13 cellular contexts compared by ENCODE assay signal in genomic region chr3:165696496-165696895, GRCh38.
DNase-seq lines count a peak whose midpoint lies in the region; ATAC-seq and TF ChIP-seq lines count a peak whose summit lies in the region.
"Had no signal": no experiment of that assay in that cellular context is flagged by ENCODE, and none has a peak within 500 bp of the region (broad histone marks: within the 10 kb centered on the region; RNA-seq: fewer than 3 reads in every experiment).

No MANE protein-coding gene starts in this region.

- DNase-seq in RKO (ENCODE audit: low spot score) (peak; percentile 46), fibroblast of mammary gland (ENCODE audit: low read depth) (peak; percentile 2), DMS153 (lab: John Stamatoyannopoulos, UW) (no peak), NCI-H187 (lab: John Stamatoyannopoulos, UW) (no peak), DMS 273 (lab: John Stamatoyannopoulos, UW; ENCODE audit: unreplicated experiment) (no peak)
- DNase-seq in CD4-positive, alpha-beta T cell, result no peak
- DNase-seq: C1 segment of cervical spinal cord; CD4-positive, alpha-beta memory T cell; DMS53; GOT3; H9 had no signal

- no peak overlapping the region for H3K27ac Mint-ChIP-seq in CD4-positive, alpha-beta T cell
- H3K27ac Mint-ChIP-seq: B cell; CD4-positive, alpha-beta memory T cell; H9 had no signal

- peak; percentile 61 for ATAC-seq in GM18867 (IDR thresholded peaks at IDR 0.05; ENCODE audit: unreplicated experiment)
- no peak for ATAC-seq in CD4-positive, alpha-beta T cell (ENCODE audit: poor library complexity)

- no peaks in the 10 kb centered on the region for H3K27me3 ChIP-seq in CD4-positive, alpha-beta T cell (ENCODE audit: control insufficient read depth, insufficient read depth, low read length)

- CTCF ChIA-PET in CD4-positive, alpha-beta T cell (lab: Charles Lee), result no interaction called here

- H3K4me3 Mint-ChIP-seq in CD4-positive, alpha-beta T cell, result no peak overlapping the region
- H3K4me3 Mint-ChIP-seq: B cell; CD4-positive, alpha-beta memory T cell; H9 had no signal

- no peaks in the 10 kb centered on the region for H3K4me1 Mint-ChIP-seq in CD4-positive, alpha-beta T cell (ENCODE audit: low read depth)
- H3K4me1 Mint-ChIP-seq: B cell; CD4-positive, alpha-beta memory T cell; H9 had no signal

- H3K36me3 Mint-ChIP-seq in CD4-positive, alpha-beta T cell (ENCODE audit: low read depth), result no peaks in the 10 kb centered on the region
- H3K36me3 Mint-ChIP-seq: CD4-positive, alpha-beta memory T cell had no signal

- peaks cover 4% of the 10 kb centered on the region for H3K9me3 Mint-ChIP-seq in CD4-positive, alpha-beta T cell

- no peak overlapping the region for H3K4me3 ChIP-seq in fibroblast of mammary gland (ENCODE audit: control insufficient read depth, low read depth, low read length)

- no peak overlapping the region for H3K27ac ChIP-seq in CD4-positive, alpha-beta T cell (ENCODE audit: low read depth, low read length)

- intact Hi-C loops in CD4-positive, alpha-beta T cell (cut with DNase I, micrococcal nuclease), result no loop called here

- no peaks in the 10 kb centered on the region for H3K9me3 ChIP-seq in CD4-positive, alpha-beta T cell (ENCODE audit: control insufficient read depth, low read length)

- TF ChIP-seq CTCF in fibroblast of mammary gland (conservative IDR thresholded peaks at IDR 0.05; ENCODE audit: control insufficient read depth, insufficient read depth, low read depth, low read length), result no peak
- no peak for TF ChIP-seq CTCF in CD4-positive, alpha-beta T cell (IDR thresholded peaks at IDR 0.05)

- POLR2A ChIA-PET in CD4-positive, alpha-beta T cell (lab: Charles Lee), result no interaction called here

- H3K27me3 Mint-ChIP-seq in CD4-positive, alpha-beta T cell, result no peaks in the 10 kb centered on the region
- H3K27me3 Mint-ChIP-seq: B cell; CD4-positive, alpha-beta memory T cell had no signal

Comparison
In these comparisons a context has a peak if more than half of its experiments do, and no peak if none do; other contexts are left out.
1. DNase-seq: peak in RKO (single experiment) and fibroblast of mammary gland (single experiment); none in DMS153 (single experiment), NCI-H187 (0 of 2), DMS 273 (single experiment) and CD4-positive, alpha-beta T cell (0 of 10).